Comparison of ENCODE assay signal across 17 cellular contexts in genomic region chr9:135245482-135246247, GRCh38.
DNase-seq lines count a peak whose midpoint lies in the region; ATAC-seq and TF ChIP-seq lines count a peak whose summit lies in the region.
"Had no signal": no experiment of that assay in that cellular context is flagged by ENCODE, and none has a peak within 500 bp of the region (broad histone marks: within the 10 kb centered on the region; RNA-seq: fewer than 3 reads in every experiment).

No MANE protein-coding gene starts in this region.

- H3K36me3 Mint-ChIP-seq in brain, result no peaks in the 10 kb centered on the region
- H3K36me3 Mint-ChIP-seq: CD4-positive, CD25-positive, alpha-beta regulatory T cell; IgD-negative memory B cell had no signal

- H3K4me2 ChIP-seq in osteoblast (ENCODE audit: insufficient read depth, low read length), result no peak overlapping the region

- H3K27ac ChIP-seq in left ventricle myocardium inferior (replicated peaks) (no peak overlapping the region), osteoblast (ENCODE audit: low read depth, low read length) (no peak overlapping the region)
- H3K27ac ChIP-seq: SJSA1 had no signal

- intact Hi-C loops in left ventricle myocardium superior (cut with micrococcal nuclease) (no loop called here), left ventricle myocardium inferior (cut with micrococcal nuclease) (no loop called here)

- H3K79me2 ChIP-seq in osteoblast (ENCODE audit: insufficient read depth, low read length), result no peaks in the 10 kb centered on the region

- peak overlapping the region in 4 of 5 experiments; percentile 17 to 95 (median 65) for H3K27ac Mint-ChIP-seq in brain
- H3K27ac Mint-ChIP-seq: CD4-positive, CD25-positive, alpha-beta regulatory T cell; IgD-negative memory B cell had no signal

- H3K4me3 ChIP-seq in left ventricle myocardium inferior (no peak overlapping the region), osteoblast (ENCODE audit: insufficient read depth, low read length) (no peak overlapping the region)
- H3K4me3 ChIP-seq: SJSA1 had no signal

- no peak overlapping the region for H2AFZ ChIP-seq in osteoblast (ENCODE audit: low read length)

- H3K27me3 ChIP-seq in left ventricle myocardium inferior (ENCODE audit: low read depth) (peaks cover 94% of the 10 kb centered on the region), osteoblast (ENCODE audit: insufficient read depth, low read length) (no peaks in the 10 kb centered on the region)
- H3K27me3 ChIP-seq: SJSA1 had no signal

- peaks cover 20% of the 10 kb centered on the region for H3K27me3 Mint-ChIP-seq in brain

- no peaks in the 10 kb centered on the region for H4K20me1 ChIP-seq in osteoblast (ENCODE audit: insufficient read depth, low read length)

- H3K4me1 ChIP-seq in left ventricle myocardium inferior (peaks cover 10% of the 10 kb centered on the region), osteoblast (ENCODE audit: insufficient read depth, low read length) (no peaks in the 10 kb centered on the region)
- H3K4me1 ChIP-seq: SJSA1 had no signal

- TF ChIP-seq CTCF in left ventricle myocardium inferior (IDR thresholded peaks at IDR 0.05; ENCODE audit: borderline replicate concordance) (no peak), brain (conservative IDR thresholded peaks at IDR 0.05) (no peak), osteoblast (IDR thresholded peaks at IDR 0.05; ENCODE audit: extremely low read depth, low read depth, low read length) (no peak)

- H3K9me3 Mint-ChIP-seq in brain, result peaks cover 0 to 7% (median 0%) of the 10 kb centered on the region in 5 experiments
- H3K9me3 Mint-ChIP-seq: IgD-negative memory B cell had no signal

- H3K4me3 Mint-ChIP-seq in brain, result no peak overlapping the region
- H3K4me3 Mint-ChIP-seq: CD4-positive, CD25-positive, alpha-beta regulatory T cell; IgD-negative memory B cell had no signal

- H3K36me3 ChIP-seq in left ventricle myocardium inferior, result no peaks in the 10 kb centered on the region
- no peaks in the 10 kb centered on the region for H3K36me3 ChIP-seq in osteoblast (ENCODE audit: insufficient read depth, low read length)
- H3K36me3 ChIP-seq: SJSA1 had no signal

- peaks cover 65% of the 10 kb centered on the region for H3K4me1 Mint-ChIP-seq in brain
- H3K4me1 Mint-ChIP-seq: CD4-positive, CD25-positive, alpha-beta regulatory T cell; IgD-negative memory B cell had no signal

- H3K9me3 ChIP-seq in left ventricle myocardium inferior (replicated peaks) (no peaks in the 10 kb centered on the region), osteoblast (ENCODE audit: low read depth, low read length) (no peaks in the 10 kb centered on the region)
- H3K9me3 ChIP-seq: SJSA1 had no signal

- DNase-seq in left ventricle myocardium superior (peak; percentile 19), left ventricle myocardium inferior (no peak), osteoblast (ENCODE audit: insufficient read length, low spot score, missing footprints) (peak; percentile 76), NCI-H748 (lab: John Stamatoyannopoulos, UW; ENCODE audit: unreplicated experiment) (no peak), foreskin melanocyte (no peak)
- DNase-seq: CD4-positive, CD25-positive, alpha-beta regulatory T cell; MV-4-11; NCI-H1105 treated with DMSO at 0.1 percent for 48 hours; NCI-H2029 treated with DMSO at 0.1 percent for 48 hours; NCI-H226; NCI-H510A treated with DMSO at 0.1 percent for 48 hours had no signal

- no peak for ATAC-seq in left ventricle myocardium superior
- no peak for ATAC-seq in GM19467 (IDR thresholded peaks at IDR 0.05; ENCODE audit: unreplicated experiment)
- ATAC-seq: HCT116, Panc1 had no signal

Comparison
In these comparisons a context has a peak if more than half of its experiments do, and no peak if none do; other contexts are left out.
1. DNase-seq: peak in left ventricle myocardium superior (single experiment) and osteoblast (single experiment); none in left ventricle myocardium inferior (single experiment), NCI-H748 (single experiment) and foreskin melanocyte (single experiment).